Comparison of ENCODE assay signal across 8 cellular contexts in the genomic region with DNA sequence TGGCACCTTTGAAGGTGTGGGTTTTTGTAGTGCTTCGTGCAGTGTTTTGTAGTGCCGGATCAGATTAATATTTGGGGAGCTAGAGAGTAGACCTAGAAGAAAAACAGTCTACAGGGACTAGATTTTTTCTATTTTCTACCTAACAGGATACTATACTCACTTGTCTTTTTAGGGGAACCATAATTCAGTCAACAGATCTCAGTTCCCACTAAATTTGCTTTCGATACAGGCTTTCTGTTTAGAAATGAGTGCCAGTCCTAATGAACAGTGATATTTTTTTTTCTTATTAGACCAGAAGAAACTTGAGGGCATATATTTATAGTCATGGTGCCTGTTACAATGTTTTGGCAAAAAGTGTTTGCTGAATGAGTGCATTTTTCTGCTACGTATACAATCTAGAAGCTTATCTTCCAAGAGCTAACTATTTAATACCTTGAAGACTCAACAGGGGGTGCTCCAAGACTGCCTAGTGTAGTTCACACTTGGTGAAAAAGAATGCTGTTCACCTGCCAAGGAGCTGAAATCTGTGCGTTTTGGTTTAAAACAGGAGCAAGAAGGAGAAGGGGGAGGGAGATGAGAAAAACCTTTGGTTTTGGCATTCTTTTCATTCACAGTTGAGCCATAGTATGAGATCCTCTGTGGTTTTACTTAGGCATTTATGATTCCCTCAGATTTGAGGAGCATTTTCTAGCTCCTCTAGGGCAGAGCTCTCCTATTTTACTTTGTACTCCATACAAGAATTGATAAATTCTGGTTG. TPM values are rescaled to one million over a fixed set of nuclear protein-coding genes. Genes with fewer than 3 reads are reported as not detected.
DNase-seq lines count a peak whose midpoint lies in the region; ATAC-seq, FAIRE-seq and TF ChIP-seq lines count a peak whose summit lies in the region.

No MANE protein-coding gene starts in this region.

- peak; percentile 29 to 50 (median 47) for TF ChIP-seq CTCF in breast epithelium (IDR thresholded peaks at IDR 0.05)
- TF ChIP-seq CTCF in kidney (IDR thresholded peaks at IDR 0.05; ENCODE audit: borderline replicate concordance, extremely low read depth, insufficient read depth) = peak; percentile 53
- TF ChIP-seq CTCF in tibial artery (IDR thresholded peaks at IDR 0.05) = peak; percentile 78 to 87

- no peak overlapping the region for H3K4me3 ChIP-seq in breast epithelium
- H3K4me3 ChIP-seq in kidney (ENCODE audit: low read length in 2 of 2) = no peak overlapping the region
- no peak overlapping the region for H3K4me3 ChIP-seq in tibial artery

- H3K36me3 ChIP-seq in breast epithelium = no peaks in the 10 kb centered on the region
- H3K36me3 ChIP-seq in kidney (ENCODE audit: control insufficient read depth in 1 of 2, insufficient read depth in 2 of 2, low read length in 2 of 2) = no peaks in the 10 kb centered on the region
- no peaks in the 10 kb centered on the region for H3K36me3 ChIP-seq in tibial artery

- no peaks in the 10 kb centered on the region for H3K9me3 ChIP-seq in breast epithelium
- no peaks in the 10 kb centered on the region for H3K9me3 ChIP-seq in kidney (ENCODE audit: control insufficient read depth in 1 of 2, low read length in 2 of 2)
- H3K9me3 ChIP-seq in tibial artery = no peaks in the 10 kb centered on the region

- no peaks in the 10 kb centered on the region for H3K27me3 ChIP-seq in breast epithelium
- H3K27me3 ChIP-seq in tibial artery = no peaks in the 10 kb centered on the region

- DNase-seq in NOMO-1 treated with DMSO at 0.1 percent for 48 hours (lab: John Stamatoyannopoulos, UW; ENCODE audit: unreplicated experiment) (peak; percentile 34), NOMO-1 treated with dmso at 0.1 percent for 144 hours (lab: John Stamatoyannopoulos, UW; ENCODE audit: unreplicated experiment) (no peak), NCI-H526 (lab: John Stamatoyannopoulos, UW) (peak; percentile 63 to 84), breast epithelium (ENCODE audit: low spot score in 2 of 2) (no peak), kidney (no peak), tibial artery (no peak)

- H3K4me1 ChIP-seq in breast epithelium (no peaks in the 10 kb centered on the region), kidney (ENCODE audit: control insufficient read depth in 1 of 2, insufficient read depth in 1 of 2, low read depth in 1 of 2, low read length in 2 of 2) (no peaks in the 10 kb centered on the region), tibial artery (no peaks in the 10 kb centered on the region)

- intact Hi-C loops in breast epithelium (cut with DNase I; ENCODE audit: low total_unique reads) = no loop called here
- intact Hi-C loops in kidney (cut with DNase I) = loop anchor here (10.0 kb wide), 1 partner anchor 520 kb away; no protein-coding TSS in a partner anchor
- intact Hi-C loops in tibial artery (cut with DNase I; ENCODE audit: low total_unique reads) = loop anchor here (10.0 kb wide), 2 partner anchors 520 to 610 kb away; no protein-coding TSS in a partner anchor

- no peak overlapping the region for H3K27ac ChIP-seq in breast epithelium
- no peak overlapping the region for H3K27ac ChIP-seq in kidney (ENCODE audit: low read depth in 2 of 2, low read length in 2 of 2)
- H3K27ac ChIP-seq in tibial artery = no peak overlapping the region

- H3K9ac ChIP-seq in kidney (ENCODE audit: low read length in 2 of 2) = no peak overlapping the region

- FAIRE-seq in kidney (lab: Jason Lieb, UNC) = peak; percentile 68

- ATAC-seq in HG02870 (IDR thresholded peaks at IDR 0.05; ENCODE audit: unreplicated experiment) (peak; percentile 87), GM18511 (IDR thresholded peaks at IDR 0.05; ENCODE audit: unreplicated experiment) (no peak)

- TF ChIP-seq POLR2A in breast epithelium (IDR thresholded peaks at IDR 0.05) = no peak

RNA-seq across cellular contexts. Expression of gene VSTM5, which starts 44.9 kb away (rescaled TPM):
- total RNA-seq in breast epithelium (under 1 TPM in 1 of 3 donors, not detected in 2; 0.29 TPM), kidney (0.41 TPM)
- polyA plus RNA-seq in kidney (ENCODE audit: insufficient read depth, low read depth, low replicate concordance) = 1.8 TPM

Comparison
In these comparisons a context has a peak if more than half of its experiments do, and no peak if none do; other contexts are left out.
1. DNase-seq: peak in NOMO-1 treated with DMSO at 0.1 percent for 48 hours (single experiment) and NCI-H526 (2 of 2); none in NOMO-1 treated with dmso at 0.1 percent for 144 hours (single experiment), breast epithelium (0 of 2), kidney (single experiment) and tibial artery (0 of 2).
2. Peak in every context shown above with its lines, with median percentiles within 50 percentile points of each other: CTCF ChIP-seq.